In the genomic region with DNA sequence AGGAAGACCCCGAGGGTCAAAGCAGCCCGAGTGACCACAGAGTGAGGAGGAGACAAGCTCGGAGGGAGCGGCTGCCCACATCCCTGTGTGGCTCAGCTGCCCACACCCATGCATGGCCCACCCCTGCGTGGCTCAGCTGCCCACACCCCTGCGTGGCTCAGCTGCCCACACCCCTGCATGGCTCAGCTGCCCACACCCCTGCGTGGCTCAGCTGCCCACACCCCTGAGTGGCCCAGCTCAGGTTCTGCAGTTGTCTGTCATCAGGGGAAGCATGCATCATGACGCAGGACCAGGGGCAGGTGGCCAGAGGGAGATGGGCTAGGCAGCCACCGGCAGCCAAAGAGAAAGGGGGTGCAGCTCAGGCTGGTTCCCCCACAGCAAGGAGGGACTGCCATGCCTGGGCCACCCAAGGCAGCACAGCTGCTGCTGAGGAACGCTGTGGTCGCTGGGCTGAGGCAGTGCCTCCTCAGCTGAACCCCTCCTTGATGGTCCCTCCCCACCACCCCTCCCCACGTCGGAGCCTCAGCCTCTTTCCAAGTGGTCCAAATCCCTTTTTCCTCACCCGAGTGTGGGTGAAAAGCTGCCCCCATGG, we compare ENCODE assay signal across 17 cellular contexts. TPM values are rescaled to one million over a fixed set of nuclear protein-coding genes. Genes with fewer than 3 reads are reported as not detected.
A peak's percentile ranks its signal among the peaks of the same experiment; 100 is the strongest.
DNase-seq lines count a peak whose midpoint lies in the region; ATAC-seq and TF ChIP-seq lines count a peak whose summit lies in the region.
"Had no signal": no experiment of that assay in that cellular context is flagged by ENCODE, and none has a peak within 500 bp of the region (broad histone marks: within the 10 kb centered on the region; RNA-seq: fewer than 3 reads in every experiment).

No MANE protein-coding gene starts in this region.

- H3K4me2 ChIP-seq in BLaER1 = peak overlapping the region; percentile 81
- no peak overlapping the region for H3K4me2 ChIP-seq in mesenchymal stem cell (ENCODE audit: low read length, poor library complexity, severe bottlenecking)
- H3K4me2 ChIP-seq in neuronal stem cell (ENCODE audit: insufficient read depth, low read length, poor library complexity, severe bottlenecking) = no peak overlapping the region
- H3K4me2 ChIP-seq: GM23338 had no signal

- H3K4ac ChIP-seq in mesenchymal stem cell (ENCODE audit: low read depth in 1 of 2, low read length in 2 of 2) (no peak overlapping the region), neuronal stem cell (ENCODE audit: low read length) (no peak overlapping the region)

- H2BK120ac ChIP-seq in mesenchymal stem cell (ENCODE audit: low read depth, low read length) (no peak overlapping the region), neuronal stem cell (ENCODE audit: low read depth, low read length) (no peak overlapping the region)

- peak overlapping the region; percentile 45; the same call in 1 of the 2 replicates for H3K4me3 ChIP-seq in BLaER1
- no peak overlapping the region for H3K4me3 ChIP-seq in SJCRH30
- H3K4me3 ChIP-seq in mesenchymal stem cell (ENCODE audit: insufficient read depth in 1 of 2, low read depth in 1 of 2, low read length in 2 of 2) = no peak overlapping the region
- H3K4me3 ChIP-seq in neuronal stem cell (ENCODE audit: low read length in 2 of 2) = no peak overlapping the region
- H3K4me3 ChIP-seq in sigmoid colon = no peak overlapping the region
- H3K4me3 ChIP-seq: GM23338, HAP-1 had no signal

- H2BK15ac ChIP-seq in mesenchymal stem cell (ENCODE audit: low read depth, poor library complexity, severe bottlenecking) = no peak overlapping the region
- no peak overlapping the region for H2BK15ac ChIP-seq in neuronal stem cell (ENCODE audit: low read length)

- peak overlapping the region; percentile 65 for H3K9ac ChIP-seq in BLaER1
- H3K9ac ChIP-seq in mesenchymal stem cell (ENCODE audit: low read length) = no peak overlapping the region
- H3K9ac ChIP-seq in neuronal stem cell (ENCODE audit: low read depth, low read length, poor library complexity) = no peak overlapping the region

- H4K20me1 ChIP-seq in BLaER1 = peaks cover 85% of the 10 kb centered on the region

- CTCF ChIA-PET in HEK293T (lab: Yijun Ruan, JAX) = no interaction called here

- peaks cover 68% of the 10 kb centered on the region for H3K36me3 ChIP-seq in BLaER1
- no peaks in the 10 kb centered on the region for H3K36me3 ChIP-seq in SJCRH30
- peaks cover 43 to 82% of the 10 kb centered on the region in 2 experiments for H3K36me3 ChIP-seq in mesenchymal stem cell (ENCODE audit: control insufficient read depth in 1 of 2, insufficient read depth in 2 of 2, low read depth in 1 of 2, low read length in 2 of 2)
- peaks cover 27 to 45% of the 10 kb centered on the region in 2 donors for H3K36me3 ChIP-seq in neuronal stem cell (replicated peaks in 1 of 2; ENCODE audit: control insufficient read depth in 2 of 2, insufficient read depth in 2 of 2, low read length in 2 of 2)
- peaks cover 0 to 77% (median 24%) of the 10 kb centered on the region in 4 donors for H3K36me3 ChIP-seq in sigmoid colon

- H4K91ac ChIP-seq in mesenchymal stem cell (ENCODE audit: low read length) (peak overlapping the region; percentile 19), neuronal stem cell (ENCODE audit: low read depth, low read length, poor library complexity) (no peak overlapping the region)

- no peak overlapping the region for H3K23ac ChIP-seq in mesenchymal stem cell (ENCODE audit: low read length in 2 of 2)
- H3K23ac ChIP-seq in neuronal stem cell (ENCODE audit: low read depth, low read length, poor library complexity) = peak overlapping the region; percentile 55

- H2AFZ ChIP-seq in mesenchymal stem cell (ENCODE audit: low read depth, low read length) (no peak overlapping the region), neuronal stem cell (ENCODE audit: low read length) (no peak overlapping the region)
- H2AFZ ChIP-seq: GM23338 had no signal

- H3K4me1 ChIP-seq in BLaER1 (peaks cover 87% of the 10 kb centered on the region), SJCRH30 (peaks cover 38% of the 10 kb centered on the region), mesenchymal stem cell (ENCODE audit: control insufficient read depth, insufficient read depth, low read depth, low read length) (peaks cover 39% of the 10 kb centered on the region), neuronal stem cell (ENCODE audit: control insufficient read depth in 2 of 2, insufficient read depth in 1 of 2, low read depth in 1 of 2, low read length in 2 of 2) (no peaks in the 10 kb centered on the region), sigmoid colon (no peaks in the 10 kb centered on the region)
- H3K4me1 ChIP-seq: HAP-1 had no signal

- no peaks in the 10 kb centered on the region for H3K27me3 ChIP-seq in BLaER1
- no peaks in the 10 kb centered on the region for H3K27me3 ChIP-seq in SJCRH30
- H3K27me3 ChIP-seq in mesenchymal stem cell (ENCODE audit: control insufficient read depth in 1 of 2, insufficient read depth in 1 of 2, low read length in 2 of 2) = no peaks in the 10 kb centered on the region
- H3K27me3 ChIP-seq in neuronal stem cell (ENCODE audit: control insufficient read depth in 3 of 3, insufficient read depth in 3 of 3, low read depth in 1 of 3, low read length in 3 of 3) = no peaks in the 10 kb centered on the region
- H3K27me3 ChIP-seq in sigmoid colon = no peaks in the 10 kb centered on the region

- peaks cover 5% of the 10 kb centered on the region for H3K79me1 ChIP-seq in mesenchymal stem cell (replicated peaks; ENCODE audit: low read length, poor library complexity, severe bottlenecking)
- peaks cover 20% of the 10 kb centered on the region for H3K79me1 ChIP-seq in neuronal stem cell (ENCODE audit: low read depth, low read length)

- H3K14ac ChIP-seq in mesenchymal stem cell (ENCODE audit: low read length in 2 of 2) (no peak overlapping the region), neuronal stem cell (ENCODE audit: low read length) (no peak overlapping the region)

- no peak for TF ChIP-seq CTCF in sigmoid colon (IDR thresholded peaks at IDR 0.05)

- no peak for ATAC-seq in HG03045 (IDR thresholded peaks at IDR 0.05; ENCODE audit: unreplicated experiment)
- ATAC-seq: GM23338 had no signal

- TF ChIP-seq EP300 in sigmoid colon (IDR thresholded peaks at IDR 0.05) = no peak

- H3K27ac ChIP-seq in BLaER1 (peak overlapping the region; percentile 75), SJCRH30 (peak overlapping the region; percentile 60), mesenchymal stem cell (ENCODE audit: low read length, poor library complexity, severe bottlenecking) (no peak overlapping the region), neuronal stem cell (replicated peaks; ENCODE audit: low read length) (no peak overlapping the region), sigmoid colon (no peak overlapping the region)
- H3K27ac ChIP-seq: 22Rv1 had no signal

- POLR2A ChIA-PET in HEK293T (lab: Yijun Ruan, JAX) = interaction anchor here (1.0 kb wide), 1 partner anchor 10 kb away, joined by 3 read pairs; no protein-coding TSS in a partner anchor

- no peak overlapping the region for H2BK12ac ChIP-seq in mesenchymal stem cell (ENCODE audit: low read length in 2 of 2)
- H2BK12ac ChIP-seq in neuronal stem cell (ENCODE audit: low read length) = no peak overlapping the region

- H2BK5ac ChIP-seq in mesenchymal stem cell (ENCODE audit: low read depth, low read length, poor library complexity, severe bottlenecking) (no peak overlapping the region), neuronal stem cell (ENCODE audit: low read length) (no peak overlapping the region)

- 97% methylated on average over 14 of the region's 14 CpGs for WGBS in mesenchymal stem cell
- no CpG with 5 or more reads among the region's 14 CpGs for WGBS in neuronal stem cell (ENCODE audit: extremely low coverage in 2 of 2, insufficient read length in 2 of 2, insufficient replicate concordance in 1 of 2), 2 donors
- 91 to 93% methylated on average over 14 of the region's 14 CpGs for WGBS in sigmoid colon, 2 donors

- H2AK5ac ChIP-seq in mesenchymal stem cell (ENCODE audit: low read length, severe bottlenecking) (no peak overlapping the region), neuronal stem cell (ENCODE audit: low read depth, low read length) (no peak overlapping the region)

- H4K8ac ChIP-seq in mesenchymal stem cell (ENCODE audit: low read length) = no peak overlapping the region
- no peak overlapping the region for H4K8ac ChIP-seq in neuronal stem cell (ENCODE audit: low read depth, low read length)

- intact Hi-C loops in sigmoid colon (cut with DNase I) = no loop called here

- no peaks in the 10 kb centered on the region for H3K9me3 ChIP-seq in BLaER1
- H3K9me3 ChIP-seq in SJCRH30 (replicated peaks) = no peaks in the 10 kb centered on the region
- no peaks in the 10 kb centered on the region for H3K9me3 ChIP-seq in mesenchymal stem cell (ENCODE audit: control insufficient read depth, low read length)
- peaks cover 0 to 8% of the 10 kb centered on the region in 2 donors for H3K9me3 ChIP-seq in neuronal stem cell (replicated peaks in 1 of 2; ENCODE audit: control insufficient read depth in 2 of 2, insufficient read depth in 1 of 2, low read depth in 1 of 2, low read length in 2 of 2)
- no peaks in the 10 kb centered on the region for H3K9me3 ChIP-seq in sigmoid colon
- H3K9me3 ChIP-seq: HAP-1 had no signal

- peak; percentile 72 to 78 for DNase-seq in SJCRH30
- DNase-seq in mesenchymal stem cell = no peak
- DNase-seq in neuronal stem cell (ENCODE audit: low spot score) = no peak
- DNase-seq in HEK293T (ENCODE audit: extremely low spot score) = no peak
- DNase-seq in sigmoid colon = no peak
- DNase-seq in stimulated activated naive CD4-positive, alpha-beta T cell treated with Interleukin-2 at 50 U/mL for 16 hours (lab: John Stamatoyannopoulos, UW) = no peak
- DNase-seq: C1 segment of cervical spinal cord, Calu3, DMS53, DMS79 treated with DMSO at 0.1 percent for 48 hours, GF-D8 had no signal

- H3K18ac ChIP-seq in mesenchymal stem cell (ENCODE audit: low read depth in 1 of 2, low read length in 2 of 2) (no peak overlapping the region), neuronal stem cell (ENCODE audit: low read length) (no peak overlapping the region)

- TF ChIP-seq POLR2A in sigmoid colon (IDR thresholded peaks at IDR 0.05) = no peak

RNA-seq across cellular contexts. Expression of gene NUDT14, which starts 33.3 kb away (rescaled TPM):
- total RNA-seq in SJCRH30 (2014; rRNA removed; shearing (Covaris generic)) = 65.9 and 92.3 TPM in 2 replicates
- polyA plus RNA-seq in mesenchymal stem cell (2013, experiment 1 of 2) = 18.8 TPM
- 21.0 TPM for polyA plus RNA-seq in mesenchymal stem cell (2013, experiment 2 of 2)
- polyA plus RNA-seq in neuronal stem cell (2013, experiment 1 of 2) = 21.6 TPM
- 21.9 TPM for polyA plus RNA-seq in neuronal stem cell (2013, experiment 2 of 2)
- total RNA-seq in sigmoid colon = 10 to 100 TPM in 1 of 4 donors, 1 to 10 TPM in 3; 4.1 to 10.5 (median 6.1) TPM
- polyA plus RNA-seq in sigmoid colon = 10 to 100 TPM; 24.3 to 47.4 (median 32.4) TPM

RNA-seq across cellular contexts. Expression of gene BTBD6, which starts 33.9 kb away (rescaled TPM):
- total RNA-seq in SJCRH30 (2014; rRNA removed; shearing (Covaris generic)) = not detected in 2 replicates
- 21.9 TPM for polyA plus RNA-seq in mesenchymal stem cell (2013, experiment 1 of 2)
- polyA plus RNA-seq in mesenchymal stem cell (2013, experiment 2 of 2) = 23.4 TPM
- 10.8 TPM for polyA plus RNA-seq in neuronal stem cell (2013, experiment 1 of 2)
- 10.4 TPM for polyA plus RNA-seq in neuronal stem cell (2013, experiment 2 of 2)
- total RNA-seq in sigmoid colon = 10 to 100 TPM; 31.3 to 46.7 (median 37.1) TPM
- polyA plus RNA-seq in sigmoid colon = 10 to 100 TPM; 39.8 to 63.7 (median 51.1) TPM

RNA-seq across cellular contexts. Expression of gene JAG2, which starts 45.8 kb away (rescaled TPM):
- total RNA-seq in SJCRH30 (2014; rRNA removed; shearing (Covaris generic)) = 24.7 and 28.1 TPM in 2 replicates
- 0.94 TPM for polyA plus RNA-seq in mesenchymal stem cell (2013, experiment 1 of 2)
- polyA plus RNA-seq in mesenchymal stem cell (2013, experiment 2 of 2) = 0.81 TPM
- 5.2 TPM for polyA plus RNA-seq in neuronal stem cell (2013, experiment 1 of 2)
- polyA plus RNA-seq in neuronal stem cell (2013, experiment 2 of 2) = 4.9 TPM
- 1 to 10 TPM; 1.8 to 4.2 (median 3.5) TPM for total RNA-seq in sigmoid colon
- 10 to 100 TPM in 1 of 3 donors, 1 to 10 TPM in 1, under 1 TPM in 1; 0.60 to 12.3 (median 2.1) TPM for polyA plus RNA-seq in sigmoid colon
- polyA plus RNA-seq: CD4-positive, alpha-beta memory T cell had no signal

Comparison
In these comparisons a context has a peak if more than half of its experiments do, and no peak if none do; other contexts are left out.
1. H3K27ac ChIP-seq: peak in BLaER1 (single experiment) and SJCRH30 (single experiment); none in mesenchymal stem cell (single experiment), neuronal stem cell (single experiment) and sigmoid colon (0 of 4).
2. DNase-seq: peak in SJCRH30 (2 of 2); none in mesenchymal stem cell (single experiment), neuronal stem cell (single experiment), HEK293T (single experiment), sigmoid colon (single experiment) and stimulated activated naive CD4-positive, alpha-beta T cell treated with Interleukin-2 at 50 U/mL for 16 hours (single experiment).
3. RNA of gene BTBD6, which starts 33.9 kb away (total RNA-seq): 31.3 to 46.7 TPM in sigmoid colon; not detected in SJCRH30; every median in the first group is over 10 times any median in the second.